1 cellular context compared by ENCODE assay signal in the genomic region with DNA sequence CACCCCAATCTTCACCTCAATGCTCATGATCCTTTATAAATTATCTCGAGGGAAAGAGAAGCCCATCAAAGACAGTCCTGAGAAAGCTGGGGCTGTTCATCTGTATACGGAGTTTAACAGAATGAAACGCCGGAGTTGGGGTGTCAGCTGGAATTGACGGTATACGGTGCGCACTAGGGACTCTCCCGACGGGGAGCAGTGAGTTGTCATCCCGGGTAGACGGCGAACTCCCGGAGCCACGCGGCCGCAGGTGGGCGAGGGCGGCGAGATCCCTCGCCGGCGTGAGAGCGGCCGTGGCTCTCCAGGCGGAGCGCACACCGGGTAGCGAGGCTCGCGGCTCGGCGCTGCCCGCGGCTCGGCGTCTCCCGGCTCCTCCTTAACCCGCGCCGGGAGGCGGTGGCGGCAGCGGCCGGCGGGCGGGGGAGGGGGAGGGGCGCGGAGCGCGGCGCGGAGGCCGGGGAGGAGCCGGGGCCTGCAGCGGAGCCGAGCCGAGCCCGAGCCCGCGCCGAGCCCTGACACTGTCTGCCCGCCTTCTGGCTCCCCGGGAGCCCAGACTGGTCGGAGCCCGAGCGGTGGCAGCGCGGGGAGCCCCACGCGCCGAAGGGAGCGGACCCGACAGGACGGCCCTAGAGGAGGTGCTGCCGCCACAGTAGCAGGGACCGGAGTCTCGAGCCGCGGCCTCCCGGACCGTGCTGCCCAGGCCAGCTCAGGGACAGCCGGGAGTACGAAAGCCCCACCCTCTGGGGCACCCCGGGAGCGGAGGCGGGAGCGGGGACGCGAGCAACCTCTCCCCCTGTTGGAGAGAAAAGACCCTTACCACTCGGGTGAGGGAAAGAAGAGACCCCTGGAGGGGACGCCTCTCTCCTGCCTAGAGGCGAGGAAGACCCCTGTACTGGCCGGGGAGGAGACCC.
A peak's percentile ranks its signal among the peaks of the same experiment; 100 is the strongest.
TF ChIP-seq lines count a peak whose summit lies in the region.

A gene (plus strand): TSS at position 475 of the 911 bp plus-strand sequence. CDS start 7,117 bp downstream, outside the sequence.

TF ChIP-seq in HepG2, 621 proteins besides CTCF, POLR2A, EP300 and RAD21 (continued from another document and continues in another):
- TF ChIP-seq, protein P1, sequence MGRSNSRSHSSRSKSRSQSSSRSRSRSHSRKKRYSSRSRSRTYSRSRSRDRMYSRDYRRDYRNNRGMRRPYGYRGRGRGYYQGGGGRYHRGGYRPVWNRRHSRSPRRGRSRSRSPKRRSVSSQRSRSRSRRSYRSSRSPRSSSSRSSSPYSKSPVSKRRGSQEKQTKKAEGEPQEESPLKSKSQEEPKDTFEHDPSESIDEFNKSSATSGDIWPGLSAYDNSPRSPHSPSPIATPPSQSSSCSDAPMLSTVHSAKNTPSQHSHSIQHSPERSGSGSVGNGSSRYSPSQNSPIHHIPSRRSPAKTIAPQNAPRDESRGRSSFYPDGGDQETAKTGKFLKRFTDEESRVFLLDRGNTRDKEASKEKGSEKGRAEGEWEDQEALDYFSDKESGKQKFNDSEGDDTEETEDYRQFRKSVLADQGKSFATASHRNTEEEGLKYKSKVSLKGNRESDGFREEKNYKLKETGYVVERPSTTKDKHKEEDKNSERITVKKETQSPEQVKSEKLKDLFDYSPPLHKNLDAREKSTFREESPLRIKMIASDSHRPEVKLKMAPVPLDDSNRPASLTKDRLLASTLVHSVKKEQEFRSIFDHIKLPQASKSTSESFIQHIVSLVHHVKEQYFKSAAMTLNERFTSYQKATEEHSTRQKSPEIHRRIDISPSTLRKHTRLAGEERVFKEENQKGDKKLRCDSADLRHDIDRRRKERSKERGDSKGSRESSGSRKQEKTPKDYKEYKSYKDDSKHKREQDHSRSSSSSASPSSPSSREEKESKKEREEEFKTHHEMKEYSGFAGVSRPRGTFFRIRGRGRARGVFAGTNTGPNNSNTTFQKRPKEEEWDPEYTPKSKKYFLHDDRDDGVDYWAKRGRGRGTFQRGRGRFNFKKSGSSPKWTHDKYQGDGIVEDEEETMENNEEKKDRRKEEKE (IDR thresholded peaks at IDR 0.05) = no peak
- TF ChIP-seq, protein P2, sequence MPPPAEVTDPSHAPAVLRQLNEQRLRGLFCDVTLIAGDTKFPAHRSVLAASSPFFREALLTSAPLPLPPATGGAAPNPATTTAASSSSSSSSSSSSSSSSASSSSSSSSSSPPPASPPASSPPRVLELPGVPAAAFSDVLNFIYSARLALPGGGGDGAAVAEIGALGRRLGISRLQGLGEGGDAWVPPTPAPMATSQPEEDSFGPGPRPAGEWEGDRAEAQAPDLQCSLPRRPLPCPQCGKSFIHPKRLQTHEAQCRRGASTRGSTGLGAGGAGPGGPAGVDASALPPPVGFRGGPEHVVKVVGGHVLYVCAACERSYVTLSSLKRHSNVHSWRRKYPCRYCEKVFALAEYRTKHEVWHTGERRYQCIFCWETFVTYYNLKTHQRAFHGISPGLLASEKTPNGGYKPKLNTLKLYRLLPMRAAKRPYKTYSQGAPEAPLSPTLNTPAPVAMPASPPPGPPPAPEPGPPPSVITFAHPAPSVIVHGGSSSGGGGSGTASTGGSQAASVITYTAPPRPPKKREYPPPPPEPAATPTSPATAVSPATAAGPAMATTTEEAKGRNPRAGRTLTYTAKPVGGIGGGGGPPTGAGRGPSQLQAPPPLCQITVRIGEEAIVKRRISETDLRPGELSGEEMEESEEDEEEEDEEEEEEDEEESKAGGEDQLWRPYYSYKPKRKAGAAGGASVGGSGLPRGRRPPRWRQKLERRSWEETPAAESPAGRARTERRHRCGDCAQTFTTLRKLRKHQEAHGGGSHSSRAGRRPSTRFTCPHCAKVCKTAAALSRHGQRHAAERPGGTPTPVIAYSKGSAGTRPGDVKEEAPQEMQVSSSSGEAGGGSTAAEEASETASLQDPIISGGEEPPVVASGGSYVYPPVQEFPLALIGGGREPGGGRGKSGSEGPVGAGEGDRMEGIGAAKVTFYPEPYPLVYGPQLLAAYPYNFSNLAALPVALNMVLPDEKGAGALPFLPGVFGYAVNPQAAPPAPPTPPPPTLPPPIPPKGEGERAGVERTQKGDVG (CRISPR knock-in tag; IDR thresholded peaks at IDR 0.05; ENCODE audit: borderline replicate concordance) = no peak
- TF ChIP-seq ZSCAN21 (CRISPR knock-in tag; IDR thresholded peaks at IDR 0.05; ENCODE audit: borderline replicate concordance) = peak; percentile 66; the same call in 1 of the 2 replicates
- TF ChIP-seq MYC (CRISPR knock-in tag; IDR thresholded peaks at IDR 0.05; ENCODE audit: borderline replicate concordance) = peak; percentile 64; the same call in 1 of the 2 replicates
- TF ChIP-seq CCAR2 (optimal IDR thresholded peaks at IDR 0.05; ENCODE audit: low read depth, low read length) = no peak
- TF ChIP-seq, protein P3, sequence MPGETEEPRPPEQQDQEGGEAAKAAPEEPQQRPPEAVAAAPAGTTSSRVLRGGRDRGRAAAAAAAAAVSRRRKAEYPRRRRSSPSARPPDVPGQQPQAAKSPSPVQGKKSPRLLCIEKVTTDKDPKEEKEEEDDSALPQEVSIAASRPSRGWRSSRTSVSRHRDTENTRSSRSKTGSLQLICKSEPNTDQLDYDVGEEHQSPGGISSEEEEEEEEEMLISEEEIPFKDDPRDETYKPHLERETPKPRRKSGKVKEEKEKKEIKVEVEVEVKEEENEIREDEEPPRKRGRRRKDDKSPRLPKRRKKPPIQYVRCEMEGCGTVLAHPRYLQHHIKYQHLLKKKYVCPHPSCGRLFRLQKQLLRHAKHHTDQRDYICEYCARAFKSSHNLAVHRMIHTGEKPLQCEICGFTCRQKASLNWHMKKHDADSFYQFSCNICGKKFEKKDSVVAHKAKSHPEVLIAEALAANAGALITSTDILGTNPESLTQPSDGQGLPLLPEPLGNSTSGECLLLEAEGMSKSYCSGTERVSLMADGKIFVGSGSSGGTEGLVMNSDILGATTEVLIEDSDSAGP (CRISPR knock-in tag; IDR thresholded peaks at IDR 0.05; ENCODE audit: borderline replicate concordance) = no peak
- TF ChIP-seq POLR2AphosphoS5 (IDR thresholded peaks at IDR 0.05; ENCODE audit: low read depth, low read length) = 0 out of 2 replicates have a peak, but pooled peaks have one; percentile 32
- TF ChIP-seq, protein P4, sequence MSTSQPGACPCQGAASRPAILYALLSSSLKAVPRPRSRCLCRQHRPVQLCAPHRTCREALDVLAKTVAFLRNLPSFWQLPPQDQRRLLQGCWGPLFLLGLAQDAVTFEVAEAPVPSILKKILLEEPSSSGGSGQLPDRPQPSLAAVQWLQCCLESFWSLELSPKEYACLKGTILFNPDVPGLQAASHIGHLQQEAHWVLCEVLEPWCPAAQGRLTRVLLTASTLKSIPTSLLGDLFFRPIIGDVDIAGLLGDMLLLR (CRISPR knock-in tag; IDR thresholded peaks at IDR 0.05) = 0 out of 2 replicates have a peak, but pooled peaks have one; percentile 48
- 0 out of 2 replicates have a peak, but pooled peaks have one; percentile 17 for TF ChIP-seq ATF7-NPFF (CRISPR knock-in tag; IDR thresholded peaks at IDR 0.05; ENCODE audit: low read depth)
- TF ChIP-seq, protein P5, sequence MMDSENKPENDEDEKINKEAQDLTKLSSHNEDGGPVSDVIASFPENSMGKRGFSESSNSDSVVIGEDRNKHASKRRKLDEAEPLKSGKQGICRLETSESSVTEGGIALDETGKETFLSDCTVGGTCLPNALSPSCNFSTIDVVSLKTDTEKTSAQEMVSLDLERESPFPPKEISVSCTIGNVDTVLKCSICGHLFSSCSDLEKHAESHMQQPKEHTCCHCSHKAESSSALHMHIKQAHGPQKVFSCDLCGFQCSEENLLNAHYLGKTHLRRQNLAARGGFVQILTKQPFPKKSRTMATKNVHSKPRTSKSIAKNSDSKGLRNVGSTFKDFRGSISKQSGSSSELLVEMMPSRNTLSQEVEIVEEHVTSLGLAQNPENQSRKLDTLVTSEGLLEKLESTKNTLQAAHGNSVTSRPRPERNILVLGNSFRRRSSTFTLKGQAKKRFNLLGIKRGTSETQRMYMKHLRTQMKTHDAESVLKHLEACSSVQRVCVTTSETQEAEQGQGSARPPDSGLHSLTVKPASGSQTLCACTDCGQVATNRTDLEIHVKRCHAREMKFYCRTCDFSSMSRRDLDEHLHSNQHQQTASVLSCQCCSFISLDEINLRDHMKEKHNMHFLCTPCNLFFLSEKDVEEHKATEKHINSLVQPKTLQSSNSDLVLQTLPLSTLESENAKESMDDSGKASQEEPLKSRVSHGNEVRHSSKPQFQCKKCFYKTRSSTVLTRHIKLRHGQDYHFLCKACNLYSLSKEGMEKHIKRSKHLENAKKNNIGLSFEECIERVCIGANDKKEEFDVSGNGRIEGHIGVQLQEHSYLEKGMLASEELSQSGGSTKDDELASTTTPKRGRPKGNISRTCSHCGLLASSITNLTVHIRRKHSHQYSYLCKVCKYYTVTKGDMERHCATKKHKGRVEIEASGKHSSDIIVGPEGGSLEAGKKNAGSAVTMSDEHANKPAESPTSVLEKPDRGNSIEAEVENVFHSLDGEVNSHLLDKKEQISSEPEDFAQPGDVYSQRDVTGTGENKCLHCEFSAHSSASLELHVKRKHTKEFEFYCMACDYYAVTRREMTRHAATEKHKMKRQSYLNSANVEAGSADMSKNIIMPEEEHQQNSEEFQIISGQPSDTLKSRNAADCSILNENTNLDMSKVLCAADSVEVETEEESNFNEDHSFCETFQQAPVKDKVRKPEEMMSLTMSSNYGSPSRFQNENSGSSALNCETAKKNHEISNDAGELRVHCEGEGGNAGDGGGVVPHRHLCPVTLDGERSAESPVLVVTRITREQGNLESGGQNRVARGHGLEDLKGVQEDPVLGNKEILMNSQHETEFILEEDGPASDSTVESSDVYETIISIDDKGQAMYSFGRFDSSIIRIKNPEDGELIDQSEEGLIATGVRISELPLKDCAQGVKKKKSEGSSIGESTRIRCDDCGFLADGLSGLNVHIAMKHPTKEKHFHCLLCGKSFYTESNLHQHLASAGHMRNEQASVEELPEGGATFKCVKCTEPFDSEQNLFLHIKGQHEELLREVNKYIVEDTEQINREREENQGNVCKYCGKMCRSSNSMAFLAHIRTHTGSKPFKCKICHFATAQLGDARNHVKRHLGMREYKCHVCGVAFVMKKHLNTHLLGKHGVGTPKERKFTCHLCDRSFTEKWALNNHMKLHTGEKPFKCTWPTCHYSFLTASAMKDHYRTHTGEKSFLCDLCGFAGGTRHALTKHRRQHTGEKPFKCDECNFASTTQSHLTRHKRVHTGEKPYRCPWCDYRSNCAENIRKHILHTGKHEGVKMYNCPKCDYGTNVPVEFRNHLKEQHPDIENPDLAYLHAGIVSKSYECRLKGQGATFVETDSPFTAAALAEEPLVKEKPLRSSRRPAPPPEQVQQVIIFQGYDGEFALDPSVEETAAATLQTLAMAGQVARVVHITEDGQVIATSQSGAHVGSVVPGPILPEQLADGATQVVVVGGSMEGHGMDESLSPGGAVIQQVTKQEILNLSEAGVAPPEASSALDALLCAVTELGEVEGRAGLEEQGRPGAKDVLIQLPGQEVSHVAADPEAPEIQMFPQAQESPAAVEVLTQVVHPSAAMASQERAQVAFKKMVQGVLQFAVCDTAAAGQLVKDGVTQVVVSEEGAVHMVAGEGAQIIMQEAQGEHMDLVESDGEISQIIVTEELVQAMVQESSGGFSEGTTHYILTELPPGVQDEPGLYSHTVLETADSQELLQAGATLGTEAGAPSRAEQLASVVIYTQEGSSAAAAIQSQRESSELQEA (CRISPR knock-in tag; IDR thresholded peaks at IDR 0.05; ENCODE audit: not compliant biosample characterization) = no peak
- 0 out of 2 replicates have a peak, but pooled peaks have one; percentile 52 for TF ChIP-seq NFKB2 (CRISPR knock-in tag; IDR thresholded peaks at IDR 0.05; ENCODE audit: borderline replicate concordance)
- TF ChIP-seq GLI4 (CRISPR knock-in tag; IDR thresholded peaks at IDR 0.05; ENCODE audit: borderline replicate concordance) = no peak
- TF ChIP-seq ZSCAN22 (CRISPR knock-in tag; IDR thresholded peaks at IDR 0.05) = no peak
- TF ChIP-seq, protein P6, sequence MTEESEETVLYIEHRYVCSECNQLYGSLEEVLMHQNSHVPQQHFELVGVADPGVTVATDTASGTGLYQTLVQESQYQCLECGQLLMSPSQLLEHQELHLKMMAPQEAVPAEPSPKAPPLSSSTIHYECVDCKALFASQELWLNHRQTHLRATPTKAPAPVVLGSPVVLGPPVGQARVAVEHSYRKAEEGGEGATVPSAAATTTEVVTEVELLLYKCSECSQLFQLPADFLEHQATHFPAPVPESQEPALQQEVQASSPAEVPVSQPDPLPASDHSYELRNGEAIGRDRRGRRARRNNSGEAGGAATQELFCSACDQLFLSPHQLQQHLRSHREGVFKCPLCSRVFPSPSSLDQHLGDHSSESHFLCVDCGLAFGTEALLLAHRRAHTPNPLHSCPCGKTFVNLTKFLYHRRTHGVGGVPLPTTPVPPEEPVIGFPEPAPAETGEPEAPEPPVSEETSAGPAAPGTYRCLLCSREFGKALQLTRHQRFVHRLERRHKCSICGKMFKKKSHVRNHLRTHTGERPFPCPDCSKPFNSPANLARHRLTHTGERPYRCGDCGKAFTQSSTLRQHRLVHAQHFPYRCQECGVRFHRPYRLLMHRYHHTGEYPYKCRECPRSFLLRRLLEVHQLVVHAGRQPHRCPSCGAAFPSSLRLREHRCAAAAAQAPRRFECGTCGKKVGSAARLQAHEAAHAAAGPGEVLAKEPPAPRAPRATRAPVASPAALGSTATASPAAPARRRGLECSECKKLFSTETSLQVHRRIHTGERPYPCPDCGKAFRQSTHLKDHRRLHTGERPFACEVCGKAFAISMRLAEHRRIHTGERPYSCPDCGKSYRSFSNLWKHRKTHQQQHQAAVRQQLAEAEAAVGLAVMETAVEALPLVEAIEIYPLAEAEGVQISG (CRISPR knock-in tag; IDR thresholded peaks at IDR 0.05) = peak; percentile 73; the same call in 1 of the 2 replicates
- TF ChIP-seq ZNF34 (CRISPR knock-in tag; IDR thresholded peaks at IDR 0.05; ENCODE audit: borderline replicate concordance) = peak; percentile 47; the same call in 1 of the 2 replicates
- TF ChIP-seq BRD4 (CRISPR knock-in tag; IDR thresholded peaks at IDR 0.05) = peak; percentile 55; the same call in 1 of the 2 replicates
- TF ChIP-seq SALL2 (CRISPR knock-in tag; IDR thresholded peaks at IDR 0.05) = 0 out of 2 replicates have a peak, but pooled peaks have one; percentile 71
- TF ChIP-seq KDM2A (CRISPR knock-in tag; IDR thresholded peaks at IDR 0.05; ENCODE audit: borderline replicate concordance, low read depth) = peak; percentile 60; the same call in 1 of the 2 replicates
- TF ChIP-seq SOX6 (IDR thresholded peaks at IDR 0.05) = no peak
- peak; percentile 33 for TF ChIP-seq SOX6 (CRISPR knock-in tag; IDR thresholded peaks at IDR 0.05)
- no peak for TF ChIP-seq ZNF251 (CRISPR knock-in tag; IDR thresholded peaks at IDR 0.05)
- TF ChIP-seq, protein P7, sequence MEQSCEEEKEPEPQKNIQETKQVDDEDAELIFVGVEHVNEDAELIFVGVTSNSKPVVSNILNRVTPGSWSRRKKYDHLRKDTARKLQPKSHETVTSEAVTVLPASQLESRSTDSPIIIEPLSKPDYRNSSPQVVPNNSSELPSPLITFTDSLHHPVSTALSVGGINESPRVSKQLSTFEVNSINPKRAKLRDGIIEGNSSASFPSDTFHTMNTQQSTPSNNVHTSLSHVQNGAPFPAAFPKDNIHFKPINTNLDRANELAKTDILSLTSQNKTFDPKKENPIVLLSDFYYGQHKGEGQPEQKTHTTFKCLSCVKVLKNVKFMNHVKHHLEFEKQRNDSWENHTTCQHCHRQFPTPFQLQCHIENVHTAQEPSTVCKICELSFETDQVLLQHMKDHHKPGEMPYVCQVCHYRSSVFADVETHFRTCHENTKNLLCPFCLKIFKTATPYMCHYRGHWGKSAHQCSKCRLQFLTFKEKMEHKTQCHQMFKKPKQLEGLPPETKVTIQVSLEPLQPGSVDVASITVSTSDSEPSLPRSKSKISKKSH (CRISPR knock-in tag; IDR thresholded peaks at IDR 0.05; ENCODE audit: borderline replicate concordance) = 0 out of 2 replicates have a peak, but pooled peaks have one; percentile 27
